In the genomic region with DNA sequence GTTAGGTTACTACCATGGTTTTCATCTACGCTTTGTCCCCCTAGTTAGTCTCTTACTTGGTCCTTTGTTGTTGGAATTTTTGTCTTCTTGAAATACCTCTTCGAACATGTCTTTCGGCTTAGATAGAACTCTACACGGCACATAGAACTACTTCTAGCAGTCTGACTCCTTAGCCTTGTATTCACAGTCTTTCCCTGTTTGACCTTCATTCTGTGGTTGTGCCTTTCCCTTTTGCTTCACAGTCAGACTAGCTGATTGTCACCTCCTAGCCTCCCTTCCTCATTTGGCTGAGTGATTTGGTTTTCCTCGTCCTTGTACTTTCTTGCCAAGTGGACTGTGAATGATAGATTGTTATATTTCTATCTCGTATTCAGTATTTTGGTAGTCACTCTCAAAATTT, we compare ENCODE assay signal across 19 cellular contexts. TPM values are rescaled to one million over a fixed set of nuclear protein-coding genes. Genes with fewer than 3 reads are reported as not detected.
DNase-seq lines count a peak whose midpoint lies in the region; ATAC-seq and TF ChIP-seq lines count a peak whose summit lies in the region.
"Had no signal": no experiment of that assay in that cellular context is flagged by ENCODE, and none has a peak within 500 bp of the region (broad histone marks: within the 10 kb centered on the region; RNA-seq: fewer than 3 reads in every experiment).

No MANE protein-coding gene starts in this region.

- no peak for TF ChIP-seq CTCF in IMR-90 (conservative IDR thresholded peaks at IDR 0.05; ENCODE audit: low read depth, low read length)
- no peak for TF ChIP-seq CTCF in OCI-LY7 (conservative IDR thresholded peaks at IDR 0.05; ENCODE audit: low read length)
- no peak for TF ChIP-seq CTCF in mucosa of descending colon (IDR thresholded peaks at IDR 0.05)

- POLR2A ChIA-PET in IMR-90 (lab: Charles Lee; ENCODE audit: unreplicated experiment), result no interaction called here
- POLR2A ChIA-PET in OCI-LY7 (lab: Charles Lee), result interaction anchor here (0.9 kb wide), 1 partner anchor 43 kb away, joined by 5 read pairs; no protein-coding TSS in a partner anchor

- no CpG with 5 or more reads among the region's 6 CpGs for WGBS in IMR-90 (ENCODE audit: extremely low coverage in 2 of 2, insufficient read length in 1 of 2), 2 experiments

- no peak overlapping the region for H3K18ac ChIP-seq in IMR-90 (ENCODE audit: low read depth, low read length)

- peaks cover 7 to 48% of the 10 kb centered on the region in 2 experiments; a peak in 2 of 4 replicates for H3K79me1 ChIP-seq in IMR-90 (ENCODE audit: low read depth in 1 of 2, low read length in 2 of 2)

- no peak overlapping the region for H2AK9ac ChIP-seq in IMR-90 (replicated peaks; ENCODE audit: low read depth, low read length, poor library complexity)

- in situ Hi-C loops in IMR-90 (cut with MboI; ENCODE audit: low sequenced_read_pairs), result no loop called here

- no peak for TF ChIP-seq RAD21 in IMR-90 (IDR thresholded peaks at IDR 0.05; ENCODE audit: low read length)

- H2BK120ac ChIP-seq in IMR-90 (ENCODE audit: low read depth, low read length), result no peak overlapping the region

- no peak overlapping the region for H4K5ac ChIP-seq in IMR-90 (ENCODE audit: low read depth, low read length)

- no peak overlapping the region for H3K27ac ChIP-seq in IMR-90 (ENCODE audit: insufficient read depth, low read length)
- H3K27ac ChIP-seq in OCI-LY7 (ENCODE audit: low read depth, low read length, poor library complexity, severe bottlenecking), result no peak overlapping the region
- H3K27ac ChIP-seq: 22Rv1 had no signal

- H3K79me2 ChIP-seq in OCI-LY7 (ENCODE audit: insufficient read depth, low read depth, low read length), result peaks cover 100% of the 10 kb centered on the region

- no peak overlapping the region for H2BK15ac ChIP-seq in IMR-90 (ENCODE audit: low read depth, low read length)

- no peak overlapping the region for H2BK5ac ChIP-seq in IMR-90 (ENCODE audit: low read depth, low read length, poor library complexity, severe bottlenecking)

- dilution Hi-C loops in IMR-90 (cut with HindIII; ENCODE audit: low sequenced_read_pairs, unreplicated experiment), result no loop called here

- peak; percentile 14 for DNase-seq in SKM-1 treated with dmso at 0.1 percent for 144 hours (lab: John Stamatoyannopoulos, UW; ENCODE audit: unreplicated experiment)
- no peak for DNase-seq in SKM-1 (lab: John Stamatoyannopoulos, UW; ENCODE audit: unreplicated experiment)
- no peak for DNase-seq in IMR-90
- DNase-seq in OCI-LY7 (ENCODE audit: low spot score), result no peak
- DNase-seq in mucosa of descending colon, result no peak
- no peak for DNase-seq in NCI-H2196 treated with DMSO at 0.1 percent for 48 hours (lab: John Stamatoyannopoulos, UW; ENCODE audit: unreplicated experiment)
- no peak for DNase-seq in effector CD8-positive, alpha-beta T cell (lab: John Stamatoyannopoulos, UW)
- DNase-seq: CD8-positive, alpha-beta T cell; COR-L47; DMS153; DMS79 treated with DMSO at 0.1 percent for 48 hours; GDM1; HCEC 1CT had no signal

- H3K4ac ChIP-seq in IMR-90 (ENCODE audit: low read depth, low read length), result no peak overlapping the region

- H3K4me1 ChIP-seq in IMR-90 (ENCODE audit: control insufficient read depth, insufficient read depth, low read length) (peaks cover 15% of the 10 kb centered on the region), OCI-LY7 (ENCODE audit: insufficient read depth, low read length, poor library complexity, severe bottlenecking) (peaks cover 55% of the 10 kb centered on the region), mucosa of descending colon (ENCODE audit: low read depth) (peaks cover 4% of the 10 kb centered on the region)

- ATAC-seq in IMR-90 (ENCODE audit: low read depth) (no peak), mucosa of descending colon (peak; percentile 18), GM21576 (IDR thresholded peaks at IDR 0.05; ENCODE audit: unreplicated experiment) (no peak)
- ATAC-seq: CD8-positive, alpha-beta T cell had no signal

- CTCF ChIA-PET in IMR-90 (lab: Yijun Ruan, JAX), result no interaction called here
- CTCF ChIA-PET in OCI-LY7 (lab: Charles Lee; ENCODE audit: unreplicated experiment), result no interaction called here

- H2AFZ ChIP-seq in IMR-90 (replicated peaks; ENCODE audit: low read length, poor library complexity), result no peak overlapping the region
- H2AFZ ChIP-seq in OCI-LY7 (ENCODE audit: low read length), result no peak overlapping the region

- no TSS peak for BruUV-seq in IMR-90 (replicated peaks; lab: Mats Ljungman, UMichigan)
- BruUV-seq in OCI-LY7 (replicated peaks; lab: Mats Ljungman, UMichigan), result no TSS peak

- intact Hi-C loops in IMR-90 (cut with micrococcal nuclease) (no loop called here), OCI-LY7 (cut with micrococcal nuclease; ENCODE audit: unreplicated experiment) (no loop called here), mucosa of descending colon (cut with DNase I, micrococcal nuclease) (no loop called here)

- no peaks in the 10 kb centered on the region for H3K27me3 ChIP-seq in IMR-90 (ENCODE audit: control insufficient read depth, insufficient read depth, low read length)

- peaks cover 12% of the 10 kb centered on the region for H3K9me1 ChIP-seq in IMR-90 (ENCODE audit: insufficient read depth, low read length)

- H3K23ac ChIP-seq in IMR-90 (ENCODE audit: low read depth, low read length), result no peak overlapping the region

- H3K9ac ChIP-seq in IMR-90 (ENCODE audit: low read depth, low read length), result no peak overlapping the region

- no peaks in the 10 kb centered on the region for H3K9me2 ChIP-seq in OCI-LY7 (ENCODE audit: insufficient read depth, low read length)

- H3K36me3 ChIP-seq in IMR-90 (ENCODE audit: control insufficient read depth, insufficient read depth, low read length) (no peaks in the 10 kb centered on the region; the same call in 1 of the 2 replicates), OCI-LY7 (ENCODE audit: insufficient read depth, low read length) (peaks cover 56% of the 10 kb centered on the region), mucosa of descending colon (ENCODE audit: low read depth) (no peaks in the 10 kb centered on the region)

- H3K9me3 ChIP-seq in IMR-90 (ENCODE audit: control insufficient read depth, insufficient read depth, low read length), result no peaks in the 10 kb centered on the region
- H3K9me3 ChIP-seq in OCI-LY7 (ENCODE audit: low read length), result no peaks in the 10 kb centered on the region
- no peaks in the 10 kb centered on the region for H3K9me3 ChIP-seq in mucosa of descending colon

- no peak overlapping the region for H2BK20ac ChIP-seq in IMR-90 (ENCODE audit: low read depth, low read length)

- no peak overlapping the region for H2AK5ac ChIP-seq in IMR-90 (ENCODE audit: low read depth, low read length)

- no peak overlapping the region for H3K56ac ChIP-seq in IMR-90 (ENCODE audit: extremely low read depth, insufficient read depth, low read length)

- no peak overlapping the region for H4K8ac ChIP-seq in IMR-90 (ENCODE audit: low read depth in 2 of 2, low read length in 2 of 2)

- H3K4me2 ChIP-seq in IMR-90 (ENCODE audit: low read depth, low read length) (peak overlapping the region; percentile 67; the same call in 1 of the 2 replicates), OCI-LY7 (ENCODE audit: low read length) (peak overlapping the region; percentile 29; the same call in 1 of the 2 replicates)

- peaks cover 68% of the 10 kb centered on the region for H4K20me1 ChIP-seq in IMR-90 (ENCODE audit: insufficient read depth, low read length)
- peaks cover 70% of the 10 kb centered on the region for H4K20me1 ChIP-seq in OCI-LY7 (ENCODE audit: insufficient read depth, low read length)

- TF ChIP-seq POLR2A in IMR-90 (IDR thresholded peaks at IDR 0.05; ENCODE audit: low read depth, low read length), result no peak

- no peak overlapping the region for H4K91ac ChIP-seq in IMR-90 (ENCODE audit: insufficient read depth, low read depth, low read length)

- no peak overlapping the region for H3K14ac ChIP-seq in IMR-90 (replicated peaks; ENCODE audit: low read depth, low read length)

- H3K4me3 ChIP-seq in IMR-90 (ENCODE audit: insufficient read depth, low read depth, low read length) (no peak overlapping the region), OCI-LY7 (ENCODE audit: low read depth, low read length, poor library complexity, severe bottlenecking) (no peak overlapping the region), mucosa of descending colon (no peak overlapping the region)

TF ChIP-seq in IMR-90, 13 proteins besides CTCF, POLR2A, EP300 and RAD21 (continues in another document):
- no peak for TF ChIP-seq NFE2L2 (IDR thresholded peaks at IDR 0.05; ENCODE audit: low read depth, low read length)
- no peak for TF ChIP-seq MAZ (IDR thresholded peaks at IDR 0.05; ENCODE audit: borderline replicate concordance, low read depth, low read length)
- TF ChIP-seq SMC3 (IDR thresholded peaks at IDR 0.05; ENCODE audit: low read depth, low read length), result no peak
- TF ChIP-seq FOS (IDR thresholded peaks at IDR 0.05; ENCODE audit: low read depth, low read length), result no peak
- TF ChIP-seq, protein P1, sequence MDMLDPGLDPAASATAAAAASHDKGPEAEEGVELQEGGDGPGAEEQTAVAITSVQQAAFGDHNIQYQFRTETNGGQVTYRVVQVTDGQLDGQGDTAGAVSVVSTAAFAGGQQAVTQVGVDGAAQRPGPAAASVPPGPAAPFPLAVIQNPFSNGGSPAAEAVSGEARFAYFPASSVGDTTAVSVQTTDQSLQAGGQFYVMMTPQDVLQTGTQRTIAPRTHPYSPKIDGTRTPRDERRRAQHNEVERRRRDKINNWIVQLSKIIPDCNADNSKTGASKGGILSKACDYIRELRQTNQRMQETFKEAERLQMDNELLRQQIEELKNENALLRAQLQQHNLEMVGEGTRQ (IDR thresholded peaks at IDR 0.05; ENCODE audit: low read depth, low read length), result no peak
- TF ChIP-seq CHD1 (IDR thresholded peaks at IDR 0.05; ENCODE audit: low read depth, low read length), result no peak
- TF ChIP-seq RCOR1 (IDR thresholded peaks at IDR 0.05; ENCODE audit: insufficient replicate concordance, low read length), result no peak
- TF ChIP-seq MXI1 (IDR thresholded peaks at IDR 0.05; ENCODE audit: borderline replicate concordance, low read depth, low read length), result no peak
- TF ChIP-seq RFX5 (IDR thresholded peaks at IDR 0.05; ENCODE audit: low read depth, low read length), result no peak
- TF ChIP-seq MAFK (IDR thresholded peaks at IDR 0.05; ENCODE audit: low read depth, low read length), result no peak

RNA-seq across cellular contexts. Expression of a gene that starts 10.7 kb away (rescaled TPM):
- total RNA-seq in IMR-90 (2012; rRNA removed) (73.3 and 101 TPM in 2 replicates), OCI-LY7 (2022) (90.6 and 94.5 TPM in 2 replicates), mucosa of descending colon (10 to 100 TPM; 39.7 to 79.8 (median 42.0) TPM)
- 25.7 and 37.4 TPM in 2 replicates for polyA plus RNA-seq in IMR-90 (2012; rRNA removed)
- 5.3 and 8.1 TPM in 2 replicates for polyA plus RNA-seq in IMR-90 (2012; cell fraction: cytosol; rRNA removed)
- 3.2 and 35.1 TPM in 2 replicates for polyA plus RNA-seq in IMR-90 (2012; cell fraction: nucleus; rRNA removed; ENCODE audit: low replicate concordance)
- 32.9 and 62.0 TPM in 2 replicates for total RNA-seq in OCI-LY7 (2014; rRNA removed; shearing (Covaris generic))

RNA-seq across cellular contexts. Expression of a gene that starts 49.6 kb away (rescaled TPM):
- total RNA-seq in IMR-90 (2012; rRNA removed) (not detected in 2 replicates), OCI-LY7 (2022) (not detected in 2 replicates), mucosa of descending colon (10 to 100 TPM in 1 of 3 donors, 1 to 10 TPM in 2; 1.3 to 14.4 (median 7.9) TPM)
- not detected in 2 replicates for polyA plus RNA-seq in IMR-90 (2012; rRNA removed)
- polyA plus RNA-seq in IMR-90 (2012; cell fraction: cytosol; rRNA removed), result 0.02 TPM in 1 of 2 replicates, not detected in the other
- not detected in 2 replicates for polyA plus RNA-seq in IMR-90 (2012; cell fraction: nucleus; rRNA removed; ENCODE audit: low replicate concordance)
- total RNA-seq in OCI-LY7 (2014; rRNA removed; shearing (Covaris generic)), result not detected in 2 replicates
- total RNA-seq: A673; CD8-positive, alpha-beta T cell; H4 had no signal
- polyA plus RNA-seq: BJ, CD14-positive monocyte had no signal
